In genomic region chr22:43520632-43521039, GRCh38 we compare ENCODE assay signal across 29 cellular contexts.
DNase-seq lines count a peak whose midpoint lies in the region; ATAC-seq, FAIRE-seq and TF ChIP-seq lines count a peak whose summit lies in the region.
"Had no signal": no experiment of that assay in that cellular context is flagged by ENCODE, and none has a peak within 500 bp of the region (broad histone marks: within the 10 kb centered on the region; RNA-seq: fewer than 3 reads in every experiment).

No MANE protein-coding gene starts in this region.

- no peaks in the 10 kb centered on the region for H4K20me1 ChIP-seq in GM12878 (ENCODE audit: control insufficient read depth, insufficient read depth)

- in situ Hi-C loops in GM12878 (cut with MboI) = no loop called here

- H3K27ac Mint-ChIP-seq in activated CD4-positive, alpha-beta memory T cell treated with anti-CD3 and anti-CD28 coated beads for 36 hours = peak overlapping the region; percentile 16
- no peak overlapping the region for H3K27ac Mint-ChIP-seq in activated CD4-positive, alpha-beta memory T cell treated with anti-CD3 and anti-CD28 coated beads, Interleukin-2, amount 10 ng/mL, durations not matched to agents 7 days and 5 days
- H3K27ac Mint-ChIP-seq: B cell; CD8-positive, alpha-beta memory T cell; effector memory CD8-positive, alpha-beta T cell; IgD-negative memory B cell; naive thymus-derived CD4-positive, alpha-beta T cell; type B pancreatic cell had no signal

- peaks cover 16% of the 10 kb centered on the region for H3K4me1 Mint-ChIP-seq in activated CD4-positive, alpha-beta memory T cell treated with anti-CD3 and anti-CD28 coated beads for 36 hours (ENCODE audit: low read depth)
- peaks cover 10% of the 10 kb centered on the region for H3K4me1 Mint-ChIP-seq in activated CD4-positive, alpha-beta memory T cell treated with anti-CD3 and anti-CD28 coated beads, Interleukin-2, amount 10 ng/mL, durations not matched to agents 7 days and 5 days
- H3K4me1 Mint-ChIP-seq: B cell; CD8-positive, alpha-beta memory T cell; IgD-negative memory B cell had no signal

- SMC1A ChIA-PET in GM12878 (lab: Charles Lee; ENCODE audit: uncharacterized antibody, unreplicated experiment) = no interaction called here

- H3K4me3 Mint-ChIP-seq in activated CD4-positive, alpha-beta memory T cell treated with anti-CD3 and anti-CD28 coated beads for 36 hours = no peak overlapping the region
- no peak overlapping the region for H3K4me3 Mint-ChIP-seq in activated CD4-positive, alpha-beta memory T cell treated with anti-CD3 and anti-CD28 coated beads, Interleukin-2, amount 10 ng/mL, durations not matched to agents 7 days and 5 days
- H3K4me3 Mint-ChIP-seq: B cell; CD8-positive, alpha-beta memory T cell; effector memory CD8-positive, alpha-beta T cell; IgD-negative memory B cell; naive thymus-derived CD4-positive, alpha-beta T cell; type B pancreatic cell had no signal

- H3K4me1 ChIP-seq in GM12878 (ENCODE audit: control insufficient read depth, insufficient read depth, low read length) = peaks cover 4% of the 10 kb centered on the region; the same call in 1 of the 2 replicates
- H3K4me1 ChIP-seq: colonic mucosa had no signal

- POLR2A ChIA-PET in activated CD4-positive, alpha-beta memory T cell treated with anti-CD3 and anti-CD28 coated beads for 36 hours (lab: Charles Lee) = no interaction called here
- POLR2A ChIA-PET in activated CD4-positive, alpha-beta memory T cell treated with anti-CD3 and anti-CD28 coated beads, Interleukin-2, amount 10 ng/mL, durations not matched to agents 7 days and 5 days (lab: Charles Lee) = no interaction called here
- POLR2A ChIA-PET in GM12878 (lab: Charles Lee) = interaction anchor here (0.7 kb wide), 2 partner anchors 227 to 601 kb away, joined by 3 to 8 read pairs; no protein-coding TSS in a partner anchor

- H3K4me2 ChIP-seq in GM12878 (ENCODE audit: control insufficient read depth, insufficient read depth) = 0 out of 2 replicates have a peak overlapping the region, but pooled peaks have one; percentile 11
- H3K4me2 ChIP-seq: A549 had no signal

- no peak for DNase-seq in activated CD4-positive, alpha-beta memory T cell treated with anti-CD3 and anti-CD28 coated beads for 36 hours
- no peak for DNase-seq in activated CD4-positive, alpha-beta memory T cell treated with anti-CD3 and anti-CD28 coated beads, Interleukin-2, amount 10 ng/mL, durations not matched to agents 7 days and 5 days
- peak; percentile 48 for DNase-seq in GM10266 (ENCODE audit: extremely low spot score)
- peak; percentile 23 for DNase-seq in GM12878 (ENCODE audit: low read depth, low spot score)
- DNase-seq in EL = no peak
- DNase-seq in NCI-H82 (lab: John Stamatoyannopoulos, UW) = no peak
- DNase-seq: activated CD4-positive, alpha-beta T cell treated with anti-CD3 and anti-CD28 coated beads, Interleukin-2, amount 50 U/mL, for 1 hour; activated naive CD4-positive, alpha-beta T cell treated with anti-CD3 and anti-CD28 coated beads, Interleukin-2, amount 50 U/mL, for 16 hours; CD8-positive, alpha-beta memory T cell; colonic mucosa; effector memory CD8-positive, alpha-beta T cell; GOT3; islet precursor cell; midbrain; naive thymus-derived CD4-positive, alpha-beta T cell; NCI-H1092 treated with DMSO at 0.1 percent for 48 hours; NCI-H187 treated with DMSO at 0.1 percent for 48 hours; NCI-H2171 treated with DMSO at 0.1 percent for 48 hours; NCI-H524; NK-92 treated with Interleukin-12 subunit alpha and Interleukin-12 subunit beta, amount 100 ng/mL, for 24 hours; Right ventricle myocardium superior; substantia nigra had no signal

- WGBS in GM12878 (ENCODE audit: insufficient coverage, insufficient replicate concordance, low lambda C conversion rate, missing lambda C conversion rate) = 0% methylated on average over 2 of the region's 2 CpGs

- H3K9ac ChIP-seq in GM12878 (ENCODE audit: control insufficient read depth, insufficient read depth, low read length) = no peak overlapping the region

- no peaks in the 10 kb centered on the region for H3K36me3 ChIP-seq in GM12878 (ENCODE audit: control insufficient read depth in 2 of 2, insufficient read depth in 2 of 2, low read length in 1 of 2)
- H3K36me3 ChIP-seq: cardiac muscle cell, colonic mucosa had no signal

- BruUV-seq in GM12878 (replicated peaks; lab: Mats Ljungman, UMichigan) = no TSS peak

- no peak overlapping the region for H2AFZ ChIP-seq in GM12878 (ENCODE audit: control insufficient read depth, low read depth, low read length)

- RAD21 ChIA-PET in GM12878 (lab: Charles Lee; ENCODE audit: unreplicated experiment) = interaction anchor here (0.7 kb wide), 1 partner anchor 147 kb away, joined by 4 read pairs; no protein-coding TSS in a partner anchor

- H3K9me3 ChIP-seq in GM12878 (replicated peaks; ENCODE audit: control insufficient read depth, insufficient read depth, low read length) = no peaks in the 10 kb centered on the region
- H3K9me3 ChIP-seq: A549, colonic mucosa had no signal

- TF ChIP-seq EP300 in GM12878 (IDR thresholded peaks at IDR 0.05; ENCODE audit: borderline replicate concordance in 1 of 2, control insufficient read depth in 1 of 2, low read depth in 2 of 2, low read length in 2 of 2) = 0 out of 4 replicates have a peak, but pooled peaks of 1 of the 2 experiments have one; percentile 32

- H3K27ac ChIP-seq in GM12878 (ENCODE audit: control insufficient read depth, insufficient read depth) = no peak overlapping the region
- H3K27ac ChIP-seq: A549, cardiac muscle cell, colonic mucosa had no signal

- no peak overlapping the region for H3K4me3 ChIP-seq in GM12878
- H3K4me3 ChIP-seq: A549, cardiac muscle cell, colonic mucosa had no signal

- TF ChIP-seq POLR2A in GM12878 (IDR thresholded peaks at IDR 0.05; ENCODE audit: low read depth, low read length) = no peak

- H3K36me3 Mint-ChIP-seq in activated CD4-positive, alpha-beta memory T cell treated with anti-CD3 and anti-CD28 coated beads for 36 hours = no peaks in the 10 kb centered on the region
- H3K36me3 Mint-ChIP-seq in activated CD4-positive, alpha-beta memory T cell treated with anti-CD3 and anti-CD28 coated beads, Interleukin-2, amount 10 ng/mL, durations not matched to agents 7 days and 5 days (ENCODE audit: low read depth) = no peaks in the 10 kb centered on the region
- H3K36me3 Mint-ChIP-seq: CD8-positive, alpha-beta memory T cell; IgD-negative memory B cell; naive thymus-derived CD4-positive, alpha-beta T cell; type B pancreatic cell had no signal

- H3K9me3 Mint-ChIP-seq in activated CD4-positive, alpha-beta memory T cell treated with anti-CD3 and anti-CD28 coated beads for 36 hours = no peaks in the 10 kb centered on the region
- H3K9me3 Mint-ChIP-seq in activated CD4-positive, alpha-beta memory T cell treated with anti-CD3 and anti-CD28 coated beads, Interleukin-2, amount 10 ng/mL, durations not matched to agents 7 days and 5 days = no peaks in the 10 kb centered on the region
- H3K9me3 Mint-ChIP-seq: CD8-positive, alpha-beta memory T cell; effector memory CD8-positive, alpha-beta T cell; IgD-negative memory B cell; type B pancreatic cell had no signal

- TF ChIP-seq CTCF in GM10266 (IDR thresholded peaks at IDR 0.05; ENCODE audit: control insufficient read depth, insufficient read depth, low read depth, missing control alignments) (no peak), GM12878 (IDR thresholded peaks at IDR 0.05 in 2 of 3, conservative IDR thresholded peaks at IDR 0.05 in 1 of 3; ENCODE audit: control insufficient read depth in 2 of 3, extremely low read depth in 1 of 3, insufficient read depth in 1 of 3, low read depth in 3 of 3, low read length in 3 of 3) (no peak)

- peaks cover 14% of the 10 kb centered on the region for H3K27me3 Mint-ChIP-seq in activated CD4-positive, alpha-beta memory T cell treated with anti-CD3 and anti-CD28 coated beads for 36 hours
- H3K27me3 Mint-ChIP-seq in activated CD4-positive, alpha-beta memory T cell treated with anti-CD3 and anti-CD28 coated beads, Interleukin-2, amount 10 ng/mL, durations not matched to agents 7 days and 5 days = peaks cover 3% of the 10 kb centered on the region

- peak; percentile 44 for FAIRE-seq in GM12878 (lab: Jason Lieb, UNC)
- FAIRE-seq: A549 had no signal

- intact Hi-C loops in activated CD4-positive, alpha-beta memory T cell treated with anti-CD3 and anti-CD28 coated beads for 36 hours (cut with micrococcal nuclease) = no loop called here
- intact Hi-C loops in GM12878 (cut with micrococcal nuclease; ENCODE audit: unreplicated experiment) = no loop called here

- ATAC-seq in GM21360 (IDR thresholded peaks at IDR 0.05; ENCODE audit: unreplicated experiment) (peak; percentile 46), GM12878 (peak; percentile 85), HG03135 (IDR thresholded peaks at IDR 0.05; ENCODE audit: unreplicated experiment) (no peak)
- ATAC-seq: A549; effector memory CD8-positive, alpha-beta T cell; naive thymus-derived CD4-positive, alpha-beta T cell had no signal

- CTCF ChIA-PET in activated CD4-positive, alpha-beta memory T cell treated with anti-CD3 and anti-CD28 coated beads for 36 hours (lab: Charles Lee) = interaction anchor here (1.0 kb wide), 1 partner anchor 17 kb away, joined by 3 read pairs; no protein-coding TSS in a partner anchor
- CTCF ChIA-PET in activated CD4-positive, alpha-beta memory T cell treated with anti-CD3 and anti-CD28 coated beads, Interleukin-2, amount 10 ng/mL, durations not matched to agents 7 days and 5 days (lab: Charles Lee) = no interaction called here
- CTCF ChIA-PET in GM12878 (lab: Yijun Ruan, JAX) = no interaction called here

- no peaks in the 10 kb centered on the region for H3K27me3 ChIP-seq in GM12878 (replicated peaks in 1 of 2; ENCODE audit: control insufficient read depth in 2 of 2, insufficient read depth in 2 of 2, low read length in 1 of 2)
- H3K27me3 ChIP-seq: cardiac muscle cell, colonic mucosa had no signal

- no peak for TF ChIP-seq RAD21 in GM12878 (IDR thresholded peaks at IDR 0.05; ENCODE audit: insufficient read depth, low read depth, low read length)

- H3K79me2 ChIP-seq in GM12878 (ENCODE audit: control insufficient read depth, insufficient read depth, low read length) = no peaks in the 10 kb centered on the region

TF ChIP-seq in GM12878, 131 proteins besides CTCF, POLR2A, EP300 and RAD21 (continues in another document):
- TF ChIP-seq BCL11A (IDR thresholded peaks at IDR 0.05; ENCODE audit: low read depth, low read length) (peak; percentile 74; the same call in 1 of the 2 replicates), ATF2 (IDR thresholded peaks at IDR 0.05; ENCODE audit: low read length) (peak; percentile 83)

Comparison
In these comparisons a context has a peak if more than half of its experiments do, and no peak if none do; other contexts are left out.
1. DNase-seq: peak in GM10266 (single experiment) and GM12878 (single experiment); none in activated CD4-positive, alpha-beta memory T cell treated with anti-CD3 and anti-CD28 coated beads for 36 hours (single experiment), activated CD4-positive, alpha-beta memory T cell treated with anti-CD3 and anti-CD28 coated beads, Interleukin-2, amount 10 ng/mL, durations not matched to agents 7 days and 5 days (single experiment), EL (single experiment) and NCI-H82 (single experiment).